In genomic region chr9:68998812-68999211, GRCh38 we compare ENCODE assay signal across 15 cellular contexts. TPM values are rescaled to one million over a fixed set of nuclear protein-coding genes. Genes with fewer than 3 reads are reported as not detected.
DNase-seq lines count a peak whose midpoint lies in the region; ATAC-seq, FAIRE-seq and TF ChIP-seq lines count a peak whose summit lies in the region.
"Had no signal": no experiment of that assay in that cellular context is flagged by ENCODE, and none has a peak within 500 bp of the region (broad histone marks: within the 10 kb centered on the region; RNA-seq: fewer than 3 reads in every experiment).

No MANE protein-coding gene starts in this region.

- no peak overlapping the region for H3K4me3 ChIP-seq in BLaER1 treated with 17β-estradiol and CSF1 and Interleukin-3, amounts not matched to agents 10 nM and 100 nM
- H3K4me3 ChIP-seq in K562: no peak overlapping the region
- no peak overlapping the region for H3K4me3 ChIP-seq in lung

- TF ChIP-seq EP300 in K562 (IDR thresholded peaks at IDR 0.05; ENCODE audit: low read length): no peak; the same call in 1 of the 2 replicates

- intact Hi-C loops in K562 (cut with micrococcal nuclease): loop anchor here (1.0 to 5.0 kb wide), 8 partner anchors 20 to 415 kb away; a partner anchor contains a TSS

- H3K36me3 ChIP-seq in BLaER1 treated with 17β-estradiol and CSF1 and Interleukin-3, amounts not matched to agents 10 nM and 100 nM: no peaks in the 10 kb centered on the region
- H3K36me3 ChIP-seq in K562 (ENCODE audit: control insufficient read depth, insufficient read depth, low read length): no peaks in the 10 kb centered on the region; the same call in 2 of the 3 replicates
- H3K36me3 ChIP-seq in lung (ENCODE audit: control insufficient read depth in 2 of 2, insufficient read depth in 2 of 2, low read length in 2 of 2): no peaks in the 10 kb centered on the region

- no peak overlapping the region for H3K9ac ChIP-seq in BLaER1 treated with 17β-estradiol and CSF1 and Interleukin-3, amounts not matched to agents 10 nM and 100 nM
- H3K9ac ChIP-seq in K562 (ENCODE audit: insufficient read depth in 1 of 2, low read depth in 2 of 2, low read length in 2 of 2): peak overlapping the region; percentile 5 to 56; a peak in 1 of 4 replicates

- BruUV-seq in K562 (replicated peaks; lab: Mats Ljungman, UMichigan): no TSS peak

- peak overlapping the region; percentile 64 for H2AFZ ChIP-seq in K562 (ENCODE audit: low read depth, low read length)

- TF ChIP-seq CTCF in K562 (IDR thresholded peaks at IDR 0.05 in 2 of 3, conservative IDR thresholded peaks at IDR 0.05 in 1 of 3; ENCODE audit: insufficient read depth in 2 of 3, low read depth in 1 of 3, low read length in 3 of 3) (peak in 2 of 3 experiments; percentile 27 to 29; a peak in 1 of 6 replicates), lung (IDR thresholded peaks at IDR 0.05; ENCODE audit: control extremely low read depth, extremely low read depth) (no peak), GM20000 (IDR thresholded peaks at IDR 0.05; ENCODE audit: extremely low read depth, missing control alignments) (no peak)

- ATAC-seq in K562 (peak; percentile 83), lung (ENCODE audit: insufficient read depth, low FRiP score) (no peak), GM18870 (IDR thresholded peaks at IDR 0.05; ENCODE audit: unreplicated experiment) (no peak)
- ATAC-seq in naive thymus-derived CD8-positive, alpha-beta T cell: no peak

- H3K4me1 ChIP-seq in BLaER1 treated with 17β-estradiol and CSF1 and Interleukin-3, amounts not matched to agents 10 nM and 100 nM: peaks cover 11 to 17% (median 16%) of the 10 kb centered on the region in 10 experiments; a peak in 19 of 20 replicates
- H3K4me1 ChIP-seq in K562 (replicated peaks in 1 of 2; ENCODE audit: control insufficient read depth in 2 of 2, insufficient read depth in 2 of 2, low read length in 2 of 2): peaks cover 5 to 16% of the 10 kb centered on the region in 2 experiments; a peak in 4 of 5 replicates
- H3K4me1 ChIP-seq in lung (ENCODE audit: control insufficient read depth in 2 of 2, insufficient read depth in 2 of 2, low read length in 2 of 2): peaks cover 3 to 4% of the 10 kb centered on the region in 2 donors

- H3K9me1 ChIP-seq in K562 (ENCODE audit: control insufficient read depth, insufficient read depth, low read length): no peaks in the 10 kb centered on the region

- no peaks in the 10 kb centered on the region for H3K27me3 ChIP-seq in BLaER1 treated with 17β-estradiol and CSF1 and Interleukin-3, amounts not matched to agents 10 nM and 100 nM
- H3K27me3 ChIP-seq in K562 (ENCODE audit: control insufficient read depth in 2 of 2, insufficient read depth in 2 of 2, low read length in 2 of 2) (no peaks in the 10 kb centered on the region), lung (ENCODE audit: control insufficient read depth, insufficient read depth) (no peaks in the 10 kb centered on the region)

- H3K4me3 Mint-ChIP-seq in naive thymus-derived CD8-positive, alpha-beta T cell: no peak overlapping the region

- POLR2A ChIA-PET in HEK293T (lab: Yijun Ruan, JAX): no interaction called here
- POLR2A ChIA-PET in K562 (lab: Yijun Ruan, JAX): no interaction called here
- POLR2A ChIA-PET in naive thymus-derived CD8-positive, alpha-beta T cell (lab: Charles Lee): interaction anchor here (0.7 kb wide), 1 partner anchor 9 kb away, joined by 4 read pairs; no protein-coding TSS in a partner anchor

- 0 out of 22 replicates have a peak overlapping the region, but pooled peaks of 1 of the 11 experiments have one; percentile 17 for H3K27ac ChIP-seq in BLaER1 treated with 17β-estradiol and CSF1 and Interleukin-3, amounts not matched to agents 10 nM and 100 nM
- H3K27ac ChIP-seq in K562 (ENCODE audit: extremely low read depth, low read depth, low read length) (peak overlapping the region; percentile 48), lung (ENCODE audit: low read depth in 1 of 2, low read length in 1 of 2) (peak overlapping the region; percentile 44 to 69)

- FAIRE-seq in K562 (lab: Jason Lieb, UNC): peak; percentile 62
- FAIRE-seq: frontal cortex had no signal

- peak overlapping the region in 2 of 10 donors; percentile 4 to 62 for H3K27ac Mint-ChIP-seq in naive thymus-derived CD8-positive, alpha-beta T cell

- DNase-seq in HEK293T (ENCODE audit: extremely low spot score) (no peak), K562 (ENCODE audit: extremely low read depth in 1 of 4, low spot score in 3 of 4) (peak in 2 of 4 experiments; percentile 36 to 70), lung (ENCODE audit: low spot score) (no peak), D341Med (ENCODE audit: low spot score) (no peak), GM20000 (ENCODE audit: low spot score) (no peak)
- DNase-seq in naive thymus-derived CD8-positive, alpha-beta T cell: no peak
- DNase-seq: activated T-cell treated with anti-CD3 and anti-CD28 coated beads, Interleukin-2, amount 50 U/mL, for 1 hour; NCI-H226; stimulated activated CD4-positive, alpha-beta T cell treated with anti-CD3 and anti-CD28 coated beads, Interleukin-12 subunit alpha, Interleukin-12 subunit beta, amount 100 ng/mL, for 4 hours had no signal

- no peaks in the 10 kb centered on the region for H4K20me1 ChIP-seq in BLaER1 treated with 17β-estradiol and CSF1 and Interleukin-3, amounts not matched to agents 10 nM and 100 nM
- no peaks in the 10 kb centered on the region for H4K20me1 ChIP-seq in K562 (replicated peaks; ENCODE audit: control insufficient read depth, insufficient read depth, low read length)

- WGBS in K562 (ENCODE audit: insufficient coverage, low coverage, missing lambda C conversion rate): 19% methylated on average over 5 of the region's 5 CpGs
- 43 to 60% methylated on average over 5 of the region's 5 CpGs for WGBS in lung, 2 donors

- peak overlapping the region in 10 of 11 experiments; percentile 5 to 67 (median 43); a peak in 21 of 22 replicates for H3K4me2 ChIP-seq in BLaER1 treated with 17β-estradiol and CSF1 and Interleukin-3, amounts not matched to agents 10 nM and 100 nM
- no peak overlapping the region for H3K4me2 ChIP-seq in K562 (ENCODE audit: insufficient read depth, low read length)

- H3K27me3 Mint-ChIP-seq in naive thymus-derived CD8-positive, alpha-beta T cell: no peaks in the 10 kb centered on the region

- TF ChIP-seq POLR2A in K562 (conservative IDR thresholded peaks at IDR 0.05): no peak

- no peaks in the 10 kb centered on the region for H3K36me3 Mint-ChIP-seq in naive thymus-derived CD8-positive, alpha-beta T cell

- no peaks in the 10 kb centered on the region for H3K9me3 Mint-ChIP-seq in naive thymus-derived CD8-positive, alpha-beta T cell

- no peaks in the 10 kb centered on the region for H3K9me3 ChIP-seq in BLaER1 treated with 17β-estradiol and CSF1 and Interleukin-3, amounts not matched to agents 10 nM and 100 nM (replicated peaks in 1 of 11)
- H3K9me3 ChIP-seq in K562 (replicated peaks; ENCODE audit: control insufficient read depth, insufficient read depth, low read depth, low read length) (no peaks in the 10 kb centered on the region), lung (ENCODE audit: control insufficient read depth in 2 of 2, insufficient read depth in 1 of 2, low read length in 1 of 2) (no peaks in the 10 kb centered on the region)

- CTCF ChIA-PET in HEK293T (lab: Yijun Ruan, JAX) (interaction anchor here (1.4 kb wide), 1 partner anchor 418 kb away, joined by 5 read pairs; no protein-coding TSS in a partner anchor), K562 (lab: Yijun Ruan, JAX; ENCODE audit: low intra/inter-chr PET ratio) (interaction anchor here (0.6 to 2.8 kb wide), 3 partner anchors 194 to 417 kb away, joined by 3 to 27 read pairs (median 3); no protein-coding TSS in a partner anchor)

- peak; percentile 15 to 57; a peak in 3 of 4 replicates for TF ChIP-seq RAD21 in K562 (CRISPR knock-in tag; conservative IDR thresholded peaks at IDR 0.05 in 1 of 2, IDR thresholded peaks at IDR 0.05 in 1 of 2)

- H3K79me2 ChIP-seq in K562 (ENCODE audit: control insufficient read depth, insufficient read depth, low read length): no peaks in the 10 kb centered on the region

- H3K4me1 Mint-ChIP-seq in naive thymus-derived CD8-positive, alpha-beta T cell: peaks cover 5 to 38% (median 23%) of the 10 kb centered on the region in 4 donors

- in situ Hi-C loops in K562 (cut with MboI): no loop called here

RNA-seq across cellular contexts. Expression of gene PRKACG, which starts 15.1 kb away (rescaled TPM):
- total RNA-seq in K562 (2011; cell fraction: chromatin; rRNA removed; ENCODE audit: low replicate concordance): not detected in 2 replicates
- not detected in 2 replicates for total RNA-seq in K562 (2011; cell fraction: nucleolus; rRNA removed)
- total RNA-seq in K562 (2011; cell fraction: nucleoplasm; rRNA removed): not detected in 2 replicates
- total RNA-seq in K562 (2014; rRNA removed) (not detected in 2 replicates), K562 (2014; rRNA removed; fragmentation: Illumina TruSeq; extraction: Trizol) (not detected in 2 replicates), K562 (2015; rRNA removed; fragmentation: Illumina TruSeq; extraction: Trizol) (not detected in 2 replicates), K562 (2021) (not detected in 2 replicates), lung (not detected)
- polyA plus RNA-seq in K562 (2011; rRNA removed) (not detected in 2 replicates), K562 (2014; fragmentation: Illumina TruSeq; extraction: Trizol) (not detected in 2 replicates), K562 (2014; fragmentation: Nextera tagmentation; extraction: Ambion mirVana) (not detected), K562 (2014; rRNA removed) (not detected in 2 replicates), lung (not detected)
- not detected in 2 replicates for polyA plus RNA-seq in K562 (2011; cell fraction: cytosol; rRNA removed)
- polyA plus RNA-seq in K562 (2011; cell fraction: nucleus; rRNA removed): 0.07 TPM in 1 of 2 replicates, not detected in the other
- not detected in 2 replicates for polyA plus RNA-seq in K562 (2012)
- polyA minus RNA-seq in K562 (2011; rRNA and poly(A)+ RNA removed): not detected in 2 replicates
- not detected in 2 replicates for polyA minus RNA-seq in K562 (2011; cell fraction: cytosol; rRNA and poly(A)+ RNA removed)
- polyA minus RNA-seq in K562 (2011; cell fraction: nucleus; rRNA and poly(A)+ RNA removed): not detected in 2 replicates
- not detected for total RNA-seq in naive thymus-derived CD8-positive, alpha-beta T cell
- not detected for polyA plus RNA-seq in naive thymus-derived CD8-positive, alpha-beta T cell
- total RNA-seq: frontal cortex, kidney epithelial cell, occipital lobe, ureter had no signal

RNA-seq across cellular contexts. Expression of gene FXN, which starts 36.7 kb away (rescaled TPM):
- 15.9 and 26.9 TPM in 2 replicates for total RNA-seq in K562 (2011; cell fraction: chromatin; rRNA removed; ENCODE audit: low replicate concordance)
- total RNA-seq in K562 (2011; cell fraction: nucleolus; rRNA removed): 8.2 and 8.9 TPM in 2 replicates
- total RNA-seq in K562 (2011; cell fraction: nucleoplasm; rRNA removed): 17.7 and 25.3 TPM in 2 replicates
- total RNA-seq in K562 (2014; rRNA removed) (7.6 and 17.3 TPM in 2 replicates), K562 (2014; rRNA removed; fragmentation: Illumina TruSeq; extraction: Trizol) (30.3 and 31.7 TPM in 2 replicates), K562 (2015; rRNA removed; fragmentation: Illumina TruSeq; extraction: Trizol) (22.0 and 25.3 TPM in 2 replicates), K562 (2021) (39.5 and 41.1 TPM in 2 replicates), lung (10 to 100 TPM in 1 of 2 donors, 1 to 10 TPM in 1; 3.6 to 13.5 TPM)
- polyA plus RNA-seq in K562 (2011; rRNA removed) (16.3 and 34.0 TPM in 2 replicates), K562 (2014; fragmentation: Illumina TruSeq; extraction: Trizol) (44.5 and 51.5 TPM in 2 replicates), K562 (2014; fragmentation: Nextera tagmentation; extraction: Ambion mirVana) (10 to 100 TPM; 12.4 to 21.8 TPM), K562 (2014; rRNA removed) (29.3 and 30.3 TPM in 2 replicates), lung (10 to 100 TPM in 1 of 2 donors, 1 to 10 TPM in 1; 8.7 to 12.5 TPM)
- 27.1 and 27.6 TPM in 2 replicates for polyA plus RNA-seq in K562 (2011; cell fraction: cytosol; rRNA removed)
- 11.2 and 12.6 TPM in 2 replicates for polyA plus RNA-seq in K562 (2011; cell fraction: nucleus; rRNA removed)
- polyA plus RNA-seq in K562 (2012): 21.7 and 32.9 TPM in 2 replicates
- 19.5 and 28.5 TPM in 2 replicates for polyA minus RNA-seq in K562 (2011; rRNA and poly(A)+ RNA removed)
- 7.9 and 9.1 TPM in 2 replicates for polyA minus RNA-seq in K562 (2011; cell fraction: cytosol; rRNA and poly(A)+ RNA removed)
- 2.6 and 4.1 TPM in 2 replicates for polyA minus RNA-seq in K562 (2011; cell fraction: nucleus; rRNA and poly(A)+ RNA removed)
- 10 to 100 TPM; 19.3 to 23.0 TPM for total RNA-seq in naive thymus-derived CD8-positive, alpha-beta T cell
- 10 to 100 TPM; 51.2 to 78.9 (median 59.9) TPM for polyA plus RNA-seq in naive thymus-derived CD8-positive, alpha-beta T cell

Comparison
In these comparisons a context has a peak if more than half of its experiments do, and no peak if none do; other contexts are left out.
1. H3K9ac ChIP-seq: peak in K562 (2 of 2); none in BLaER1 treated with 17β-estradiol and CSF1 and Interleukin-3, amounts not matched to agents 10 nM and 100 nM (0 of 11).
2. CTCF ChIP-seq: peak in K562 (2 of 3); none in lung (single experiment) and GM20000 (single experiment).